Comparison of ENCODE assay signal across 16 cellular contexts in the genomic region with DNA sequence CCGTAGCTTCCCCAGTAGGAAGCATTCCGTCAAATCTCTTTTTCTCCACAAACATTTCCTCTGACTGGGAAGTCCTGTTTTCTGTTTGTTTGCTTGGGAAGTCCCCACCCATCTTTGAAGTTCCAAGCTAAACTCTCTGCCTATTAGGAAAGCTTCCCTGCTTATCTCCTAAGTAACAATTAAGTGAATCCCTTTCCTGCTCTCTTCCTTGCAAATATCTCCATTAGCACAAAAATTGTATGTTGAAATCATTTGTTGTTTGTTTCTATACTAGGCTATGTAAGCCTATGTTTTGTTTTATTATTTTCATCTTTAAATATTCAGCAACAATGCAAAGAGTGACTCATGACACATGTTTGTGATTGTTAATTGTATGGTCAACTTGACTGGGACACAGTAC.
"Had no signal": no experiment of that assay in that cellular context is flagged by ENCODE, and none has a peak within 500 bp of the region (broad histone marks: within the 10 kb centered on the region; RNA-seq: fewer than 3 reads in every experiment).

No MANE protein-coding gene starts in this region.

- H3K4me3 Mint-ChIP-seq: activated CD4-positive, alpha-beta memory T cell treated with anti-CD3 and anti-CD28 coated beads for 36 hours; activated naive CD8-positive, alpha-beta T cell; brain; natural killer cell treated with Interleukin-12 subunit alpha and Interleukin-12 subunit beta and Interleukin-15 and Interleukin-18, amount 100 ng/mL, for 72 hours had no signal

- H2AFZ ChIP-seq: parathyroid adenoma had no signal

- H3K9me3 ChIP-seq: esophagus muscularis mucosa, neutrophil, thyroid gland had no signal

- ATAC-seq: foreskin keratinocyte; left cardiac atrium; natural killer cell treated with Interleukin-12 subunit alpha and Interleukin-12 subunit beta and Interleukin-15 and Interleukin-18, amount 100 ng/mL, for 72 hours had no signal

- H3K27ac ChIP-seq: esophagus muscularis mucosa, foreskin keratinocyte, neutrophil, parathyroid adenoma, thyroid gland had no signal

- H3K27me3 ChIP-seq: esophagus muscularis mucosa, neutrophil, thyroid gland had no signal

- H3K4me1 Mint-ChIP-seq: brain had no signal

- H3K9me3 Mint-ChIP-seq: activated CD4-positive, alpha-beta memory T cell treated with anti-CD3 and anti-CD28 coated beads for 36 hours; brain had no signal

- H3K27me3 Mint-ChIP-seq: activated CD4-positive, alpha-beta memory T cell treated with anti-CD3 and anti-CD28 coated beads for 36 hours; activated naive CD8-positive, alpha-beta T cell; natural killer cell treated with Interleukin-12 subunit alpha and Interleukin-12 subunit beta and Interleukin-15 and Interleukin-18, amount 100 ng/mL, for 72 hours had no signal

- DNase-seq: activated CD4-positive, alpha-beta memory T cell treated with anti-CD3 and anti-CD28 coated beads for 36 hours; activated T-cell treated with anti-CD3 and anti-CD28 coated beads for 4 hours; cortex of kidney; foreskin keratinocyte; glutamatergic neuron; hippocampal formation; left cardiac atrium; stimulated activated CD8-positive, alpha-beta memory T cell treated with anti-CD3 and anti-CD28 coated beads, Interleukin-4, amount 100 ng/mL, for 48 hours; stimulated activated naive CD4-positive, alpha-beta T cell; thyroid gland had no signal

- H3K79me2 ChIP-seq: parathyroid adenoma had no signal

- H3K9ac ChIP-seq: parathyroid adenoma had no signal

- H3K4me3 ChIP-seq: esophagus muscularis mucosa, thyroid gland had no signal

- H3K36me3 ChIP-seq: esophagus muscularis mucosa, neutrophil, thyroid gland had no signal

- H3K4me1 ChIP-seq: foreskin keratinocyte, parathyroid adenoma, thyroid gland had no signal

- H3K27ac Mint-ChIP-seq: activated CD4-positive, alpha-beta memory T cell treated with anti-CD3 and anti-CD28 coated beads for 36 hours; activated naive CD8-positive, alpha-beta T cell; brain; natural killer cell treated with Interleukin-12 subunit alpha and Interleukin-12 subunit beta and Interleukin-15 and Interleukin-18, amount 100 ng/mL, for 72 hours had no signal

- H3K36me3 Mint-ChIP-seq: activated CD4-positive, alpha-beta memory T cell treated with anti-CD3 and anti-CD28 coated beads for 36 hours; activated naive CD8-positive, alpha-beta T cell; brain; natural killer cell treated with Interleukin-12 subunit alpha and Interleukin-12 subunit beta and Interleukin-15 and Interleukin-18, amount 100 ng/mL, for 72 hours had no signal
